12 cellular contexts compared by ENCODE assay signal in genomic region chr10:49115796-49116508, GRCh38. TPM values are rescaled to one million over a fixed set of nuclear protein-coding genes. Genes with fewer than 3 reads are reported as not detected.
DNase-seq lines count a peak whose midpoint lies in the region; ATAC-seq and TF ChIP-seq lines count a peak whose summit lies in the region.
"Had no signal": no experiment of that assay in that cellular context is flagged by ENCODE, and none has a peak within 500 bp of the region (broad histone marks: within the 10 kb centered on the region; RNA-seq: fewer than 3 reads in every experiment).

No MANE protein-coding gene starts in this region.

- no peaks in the 10 kb centered on the region for H3K27me3 ChIP-seq in tibial artery

- no peak overlapping the region for H3K27ac Mint-ChIP-seq in activated naive CD4-positive, alpha-beta T cell treated with anti-CD3 and anti-CD28 coated beads, Interleukin-2, amount 50 U/mL, for 72 hours
- H3K27ac Mint-ChIP-seq in brain (peak overlapping the region in 2 of 5 experiments; percentile 24 to 59), mesothelial cell of epicardium (no peak overlapping the region)
- H3K27ac Mint-ChIP-seq: CD4-positive, CD25-positive, alpha-beta regulatory T cell; HFFc6 had no signal

- H3K9me3 ChIP-seq in tibial artery, result no peaks in the 10 kb centered on the region
- no peaks in the 10 kb centered on the region for H3K9me3 ChIP-seq in OCI-LY7 (ENCODE audit: low read length)

- POLR2A ChIA-PET in OCI-LY7 (lab: Charles Lee), result no interaction called here

- no peaks in the 10 kb centered on the region for H3K36me3 Mint-ChIP-seq in activated naive CD4-positive, alpha-beta T cell treated with anti-CD3 and anti-CD28 coated beads, Interleukin-2, amount 50 U/mL, for 72 hours
- H3K36me3 Mint-ChIP-seq in brain (no peaks in the 10 kb centered on the region), mesothelial cell of epicardium (no peaks in the 10 kb centered on the region)
- H3K36me3 Mint-ChIP-seq: CD4-positive, CD25-positive, alpha-beta regulatory T cell had no signal

- H3K27me3 Mint-ChIP-seq in brain (peaks cover 5% of the 10 kb centered on the region), mesothelial cell of epicardium (ENCODE audit: low read depth) (peaks cover 88% of the 10 kb centered on the region)

- H3K9me2 ChIP-seq in OCI-LY7 (ENCODE audit: insufficient read depth, low read length), result no peaks in the 10 kb centered on the region

- peaks cover 0 to 43% (median 23%) of the 10 kb centered on the region in 4 donors for H3K4me1 ChIP-seq in tibial artery
- H3K4me1 ChIP-seq in OCI-LY7 (ENCODE audit: insufficient read depth, low read length, poor library complexity, severe bottlenecking), result peaks cover 12% of the 10 kb centered on the region

- H3K4me3 Mint-ChIP-seq in brain (peak overlapping the region; percentile 41 to 85 (median 71)), mesothelial cell of epicardium (peak overlapping the region; percentile 48)
- H3K4me3 Mint-ChIP-seq: HFFc6 had no signal

- no peak overlapping the region for H2AFZ ChIP-seq in OCI-LY7 (ENCODE audit: low read length)

- H3K4me1 Mint-ChIP-seq in brain (peaks cover 55% of the 10 kb centered on the region), mesothelial cell of epicardium (peaks cover 2% of the 10 kb centered on the region)

- intact Hi-C loops in tibial artery (cut with DNase I; ENCODE audit: low total_unique reads) (loop anchor here (5.0 kb wide), 1 partner anchor 39 kb away; no protein-coding TSS in a partner anchor), OCI-LY7 (cut with micrococcal nuclease; ENCODE audit: unreplicated experiment) (no loop called here)

- peaks cover 0 to 1% of the 10 kb centered on the region in 2 donors for H3K9me3 Mint-ChIP-seq in activated naive CD4-positive, alpha-beta T cell treated with anti-CD3 and anti-CD28 coated beads, Interleukin-2, amount 50 U/mL, for 72 hours
- H3K9me3 Mint-ChIP-seq in brain (no peaks in the 10 kb centered on the region), mesothelial cell of epicardium (no peaks in the 10 kb centered on the region)
- H3K9me3 Mint-ChIP-seq: CD4-positive, CD25-positive, alpha-beta regulatory T cell; HFFc6 had no signal

- no peak overlapping the region for H3K4me2 ChIP-seq in OCI-LY7 (ENCODE audit: low read length)

- TF ChIP-seq CTCF in brain (conservative IDR thresholded peaks at IDR 0.05) (no peak), mesothelial cell of epicardium (IDR thresholded peaks at IDR 0.05; ENCODE audit: unreplicated experiment) (no peak), tibial artery (IDR thresholded peaks at IDR 0.05) (no peak), OCI-LY7 (conservative IDR thresholded peaks at IDR 0.05; ENCODE audit: low read length) (no peak)

- peak in 1 of 2 donors; percentile 19 for DNase-seq in activated naive CD4-positive, alpha-beta T cell treated with anti-CD3 and anti-CD28 coated beads, Interleukin-2, amount 50 U/mL, for 72 hours (ENCODE audit: low spot score in 2 of 2)
- no peak for DNase-seq in activated naive CD4-positive, alpha-beta T cell (lab: John Stamatoyannopoulos, UW)
- peak in 1 of 2 experiments; percentile 19 for DNase-seq in mesothelial cell of epicardium (ENCODE audit: low spot score in 2 of 2, unreplicated experiment in 2 of 2)
- DNase-seq in tibial artery, result no peak
- no peak for DNase-seq in OCI-LY7 (ENCODE audit: low spot score)
- no peak for DNase-seq in nucleus accumbens (lab: John Stamatoyannopoulos, UW)
- DNase-seq: effector CD8-positive, alpha-beta T cell; HFFc6 had no signal

- peak; percentile 26 to 88 for ATAC-seq in activated naive CD4-positive, alpha-beta T cell treated with anti-CD3 and anti-CD28 coated beads, Interleukin-2, amount 50 U/mL, for 72 hours
- ATAC-seq in GM18520 (IDR thresholded peaks at IDR 0.05; ENCODE audit: unreplicated experiment), result no peak

- peak overlapping the region; percentile 68 to 83 for H3K4me3 ChIP-seq in tibial artery
- H3K4me3 ChIP-seq in OCI-LY7 (ENCODE audit: low read depth, low read length, poor library complexity, severe bottlenecking), result no peak overlapping the region

- CTCF ChIA-PET in OCI-LY7 (lab: Charles Lee; ENCODE audit: unreplicated experiment), result no interaction called here

- H3K36me3 ChIP-seq in tibial artery, result no peaks in the 10 kb centered on the region
- no peaks in the 10 kb centered on the region for H3K36me3 ChIP-seq in OCI-LY7 (ENCODE audit: insufficient read depth, low read length)

- no TSS peak for BruUV-seq in OCI-LY7 (replicated peaks; lab: Mats Ljungman, UMichigan)

- H3K79me2 ChIP-seq in OCI-LY7 (ENCODE audit: insufficient read depth, low read depth, low read length), result no peaks in the 10 kb centered on the region

- peak overlapping the region; percentile 66 to 90 for H3K27ac ChIP-seq in tibial artery
- no peak overlapping the region for H3K27ac ChIP-seq in OCI-LY7 (ENCODE audit: low read depth, low read length, poor library complexity, severe bottlenecking)

- H4K20me1 ChIP-seq in OCI-LY7 (ENCODE audit: insufficient read depth, low read length), result no peaks in the 10 kb centered on the region

RNA-seq across cellular contexts. Expression of gene VSTM4, which starts 0.6 kb away (rescaled TPM):
- total RNA-seq in activated naive CD4-positive, alpha-beta T cell treated with anti-CD3 and anti-CD28 coated beads, Interleukin-2, amount 50 U/mL, for 72 hours, result not detected
- polyA plus RNA-seq in brain (ENCODE audit: insufficient read depth, low read depth, low replicate concordance), result 15.5 TPM
- total RNA-seq in mesothelial cell of epicardium, result 3.5 to 4.1 TPM (median 3.7 TPM) in 3 replicates
- total RNA-seq in OCI-LY7 (2014; rRNA removed; shearing (Covaris generic)), result not detected in 2 replicates
- total RNA-seq in OCI-LY7 (2022), result not detected in 2 replicates
- total RNA-seq: CD4-positive, CD25-positive, alpha-beta regulatory T cell had no signal

RNA-seq across cellular contexts. Expression of gene FAM170B, which starts 17.9 kb away (rescaled TPM):
- not detected for total RNA-seq in activated naive CD4-positive, alpha-beta T cell treated with anti-CD3 and anti-CD28 coated beads, Interleukin-2, amount 50 U/mL, for 72 hours
- not detected for polyA plus RNA-seq in brain (ENCODE audit: insufficient read depth, low read depth, low replicate concordance)
- total RNA-seq in mesothelial cell of epicardium, result not detected in 3 replicates
- 0.31 and 0.38 TPM in 2 replicates for total RNA-seq in OCI-LY7 (2014; rRNA removed; shearing (Covaris generic))
- total RNA-seq in OCI-LY7 (2022), result 0.23 TPM in 1 of 2 replicates, not detected in the other
- total RNA-seq: CD4-positive, CD25-positive, alpha-beta regulatory T cell; HFFc6; liver had no signal
- polyA plus RNA-seq: CD4-positive, CD25-positive, alpha-beta regulatory T cell; liver had no signal
